ENCODE assay signal across 23 cellular contexts in genomic region chr5:170511550-170511949, GRCh38. TPM values are rescaled to one million over a fixed set of nuclear protein-coding genes. Genes with fewer than 3 reads are reported as not detected.
"Had no signal": no experiment of that assay in that cellular context is flagged by ENCODE, and none has a peak within 500 bp of the region (broad histone marks: within the 10 kb centered on the region; RNA-seq: fewer than 3 reads in every experiment).

No MANE protein-coding gene starts in this region.

- H3K27me3 ChIP-seq: dorsolateral prefrontal cortex, testis, tibial nerve, upper lobe of right lung, vagina had no signal

- ATAC-seq: heart left ventricle; left colon; left ventricle myocardium superior; psoas muscle; sciatic nerve; stimulated activated naive B cell treated with anti-CD40 and anti-IgM and Interleukin-4, amounts not matched to agents 10 μg/mL and 1 μg/mL and 100 μg/mL, for 72 hours; stimulated activated naive CD8-positive, alpha-beta T cell treated with anti-CD3 and anti-CD28 coated beads, Interleukin-15, amount 100 ng/mL, for 72 hours; upper lobe of right lung had no signal

- H3K27me3 Mint-ChIP-seq: stimulated activated naive B cell treated with anti-CD40 and anti-IgM and Interleukin-4, amounts not matched to agents 10 μg/mL and 1 μg/mL and 100 μg/mL, for 72 hours had no signal

- H3K4me3 Mint-ChIP-seq: nephron; stimulated activated naive B cell treated with anti-CD40 and anti-IgM and Interleukin-4, amounts not matched to agents 10 μg/mL and 1 μg/mL and 100 μg/mL, for 72 hours; stimulated activated naive CD8-positive, alpha-beta T cell treated with anti-CD3 and anti-CD28 coated beads, Interleukin-15, amount 100 ng/mL, for 72 hours had no signal

- H3K9me3 Mint-ChIP-seq: nephron; stimulated activated naive B cell treated with anti-CD40 and anti-IgM and Interleukin-4, amounts not matched to agents 10 μg/mL and 1 μg/mL and 100 μg/mL, for 72 hours; stimulated activated naive CD8-positive, alpha-beta T cell treated with anti-CD3 and anti-CD28 coated beads, Interleukin-15, amount 100 ng/mL, for 72 hours had no signal

- DNase-seq: dorsolateral prefrontal cortex; effector CD8-positive, alpha-beta T cell; foreskin melanocyte; heart left ventricle; hippocampal formation; left colon; left ventricle myocardium superior; mesenchymal stem cell; midbrain; psoas muscle; spleen; stimulated activated CD4-positive, alpha-beta T cell treated with anti-CD3 and anti-CD28 coated beads, Interleukin-15, amount 100 ng/mL, for 24 hours; stimulated activated CD4-positive, alpha-beta T cell treated with anti-CD3 and anti-CD28 coated beads, Interleukin-1b, Interleukin-23, amount 100 ng/mL, for 48 hours; stimulated activated CD4-positive, alpha-beta T cell treated with anti-CD3 and anti-CD28 coated beads, Interleukin-4, amount 100 ng/mL, for 4 hours; stimulated activated naive B cell treated with anti-CD40 and anti-IgM and Interleukin-4, amounts not matched to agents 10 μg/mL and 1 μg/mL and 100 μg/mL, for 72 hours; stimulated activated naive CD8-positive, alpha-beta T cell treated with anti-CD3 and anti-CD28 coated beads, Interleukin-15, amount 100 ng/mL, for 72 hours; testis; upper lobe of right lung had no signal

- H3K27ac ChIP-seq: dorsolateral prefrontal cortex, heart left ventricle, psoas muscle, spleen, testis, tibial nerve, upper lobe of right lung, vagina had no signal

- H3K4me3 ChIP-seq: dorsolateral prefrontal cortex, heart left ventricle, lung, psoas muscle, spleen, testis, tibial nerve, upper lobe of right lung, vagina had no signal

- H3K27ac Mint-ChIP-seq: stimulated activated naive B cell treated with anti-CD40 and anti-IgM and Interleukin-4, amounts not matched to agents 10 μg/mL and 1 μg/mL and 100 μg/mL, for 72 hours; stimulated activated naive CD8-positive, alpha-beta T cell treated with anti-CD3 and anti-CD28 coated beads, Interleukin-15, amount 100 ng/mL, for 72 hours had no signal

- H3K4me1 ChIP-seq: heart left ventricle, psoas muscle, spleen, upper lobe of right lung, vagina had no signal

- H3K9me3 ChIP-seq: heart left ventricle, psoas muscle, spleen, testis, tibial nerve, upper lobe of right lung, vagina had no signal

- H3K36me3 ChIP-seq: heart left ventricle, spleen, tibial nerve, upper lobe of right lung, vagina had no signal

- H3K36me3 Mint-ChIP-seq: stimulated activated naive B cell treated with anti-CD40 and anti-IgM and Interleukin-4, amounts not matched to agents 10 μg/mL and 1 μg/mL and 100 μg/mL, for 72 hours had no signal

- H3K4me1 Mint-ChIP-seq: stimulated activated naive B cell treated with anti-CD40 and anti-IgM and Interleukin-4, amounts not matched to agents 10 μg/mL and 1 μg/mL and 100 μg/mL, for 72 hours; stimulated activated naive CD8-positive, alpha-beta T cell treated with anti-CD3 and anti-CD28 coated beads, Interleukin-15, amount 100 ng/mL, for 72 hours had no signal

RNA-seq across cellular contexts. Expression of gene KCNIP1, which starts 7.7 kb away (rescaled TPM):
- total RNA-seq: psoas muscle, vagina had no signal
- polyA plus RNA-seq: heart left ventricle had no signal
